ENCODE assay signal across 10 cellular contexts in genomic region chr15:91921188-91921820, GRCh38.
A peak's percentile ranks its signal among the peaks of the same experiment; 100 is the strongest.
DNase-seq lines count a peak whose midpoint lies in the region; ATAC-seq and TF ChIP-seq lines count a peak whose summit lies in the region.
"Had no signal": no experiment of that assay in that cellular context is flagged by ENCODE, and none has a peak within 500 bp of the region (broad histone marks: within the 10 kb centered on the region; RNA-seq: fewer than 3 reads in every experiment).

No MANE protein-coding gene starts in this region.

- peak; percentile 57 to 82 for ATAC-seq in natural killer cell treated with Interleukin-12 subunit alpha and Interleukin-12 subunit beta and Interleukin-15 and Interleukin-18, amount 100 ng/mL, for 72 hours
- ATAC-seq: HCT116 had no signal

- no peaks in the 10 kb centered on the region for H3K9me3 Mint-ChIP-seq in CD4-positive, alpha-beta memory T cell
- H3K9me3 Mint-ChIP-seq in endothelial cell (ENCODE audit: unreplicated experiment) = no peaks in the 10 kb centered on the region
- H3K9me3 Mint-ChIP-seq in natural killer cell treated with Interleukin-12 subunit alpha and Interleukin-12 subunit beta and Interleukin-15 and Interleukin-18, amount 100 ng/mL, for 72 hours = no peaks in the 10 kb centered on the region

- no peaks in the 10 kb centered on the region for H3K36me3 ChIP-seq in CD4-positive, alpha-beta memory T cell (ENCODE audit: insufficient read depth, low read length)

- no peak overlapping the region for H3K27ac ChIP-seq in CD4-positive, alpha-beta memory T cell (ENCODE audit: low read depth, low read length)

- H3K4me3 Mint-ChIP-seq in CD4-positive, alpha-beta memory T cell = peak overlapping the region in 5 of 8 donors; percentile 18 to 53 (median 31)
- no peak overlapping the region for H3K4me3 Mint-ChIP-seq in endothelial cell (ENCODE audit: unreplicated experiment)
- H3K4me3 Mint-ChIP-seq in natural killer cell treated with Interleukin-12 subunit alpha and Interleukin-12 subunit beta and Interleukin-15 and Interleukin-18, amount 100 ng/mL, for 72 hours = peak overlapping the region; percentile 23

- no peaks in the 10 kb centered on the region for H3K9me3 ChIP-seq in CD4-positive, alpha-beta memory T cell (ENCODE audit: control insufficient read depth in 1 of 2, low read length in 2 of 2)

- H3K4me1 ChIP-seq in CD4-positive, alpha-beta memory T cell (ENCODE audit: insufficient read depth, low read length) = peaks cover 38% of the 10 kb centered on the region

- DNase-seq in CD4-positive, alpha-beta memory T cell = peak; percentile 26 to 55 (median 42)
- peak; percentile 23 for DNase-seq in OCI-M1 (lab: John Stamatoyannopoulos, UW)
- DNase-seq in endothelial cell (ENCODE audit: low spot score) = no peak
- no peak for DNase-seq in natural killer cell treated with Interleukin-12 subunit alpha and Interleukin-12 subunit beta and Interleukin-15 and Interleukin-18, amount 100 ng/mL, for 72 hours (ENCODE audit: low spot score)
- no peak for DNase-seq in NCI-H2029 treated with DMSO at 0.1 percent for 48 hours (lab: John Stamatoyannopoulos, UW)
- no peak for DNase-seq in GM19238 (ENCODE audit: insufficient read length, low spot score)
- DNase-seq in activated effector memory CD4-positive, alpha-beta T cell treated with Interleukin-2 at 50 U/mL for 16 hours = no peak
- DNase-seq in NCI-H1694 treated with DMSO at 0.1 percent for 48 hours (lab: John Stamatoyannopoulos, UW) = no peak
- DNase-seq: effector CD4-positive, alpha-beta T cell had no signal

- peaks cover 19 to 23% of the 10 kb centered on the region in 2 donors for H3K36me3 Mint-ChIP-seq in CD4-positive, alpha-beta memory T cell
- H3K36me3 Mint-ChIP-seq in endothelial cell (ENCODE audit: low read depth, unreplicated experiment) = no peaks in the 10 kb centered on the region
- no peaks in the 10 kb centered on the region for H3K36me3 Mint-ChIP-seq in natural killer cell treated with Interleukin-12 subunit alpha and Interleukin-12 subunit beta and Interleukin-15 and Interleukin-18, amount 100 ng/mL, for 72 hours

- no peaks in the 10 kb centered on the region for H3K27me3 ChIP-seq in CD4-positive, alpha-beta memory T cell (ENCODE audit: insufficient read depth, low read length)

- intact Hi-C loops in CD4-positive, alpha-beta memory T cell (cut with micrococcal nuclease) = no loop called here

- peak overlapping the region; percentile 55 to 92 (median 74) for H3K27ac Mint-ChIP-seq in CD4-positive, alpha-beta memory T cell
- H3K27ac Mint-ChIP-seq in endothelial cell (ENCODE audit: unreplicated experiment) = peak overlapping the region; percentile 97
- peak overlapping the region; percentile 59 to 91 for H3K27ac Mint-ChIP-seq in natural killer cell treated with Interleukin-12 subunit alpha and Interleukin-12 subunit beta and Interleukin-15 and Interleukin-18, amount 100 ng/mL, for 72 hours

- no peak overlapping the region for H3K4me3 ChIP-seq in CD4-positive, alpha-beta memory T cell (ENCODE audit: low read length in 2 of 2)

- TF ChIP-seq CTCF in endothelial cell (IDR thresholded peaks at IDR 0.05; ENCODE audit: unreplicated experiment) = no peak

- CTCF ChIA-PET in CD4-positive, alpha-beta memory T cell (lab: Charles Lee; ENCODE audit: partially characterized antibody) = interaction anchor here (1.2 to 1.6 kb wide), 2 partner anchors 10 to 70 kb away, joined by 3 to 5 read pairs; no protein-coding TSS in a partner anchor

- H3K27me3 Mint-ChIP-seq in CD4-positive, alpha-beta memory T cell = no peaks in the 10 kb centered on the region
- H3K27me3 Mint-ChIP-seq in endothelial cell (ENCODE audit: unreplicated experiment) = no peaks in the 10 kb centered on the region
- H3K27me3 Mint-ChIP-seq in natural killer cell treated with Interleukin-12 subunit alpha and Interleukin-12 subunit beta and Interleukin-15 and Interleukin-18, amount 100 ng/mL, for 72 hours = no peaks in the 10 kb centered on the region

- POLR2A ChIA-PET in CD4-positive, alpha-beta memory T cell (lab: Charles Lee; ENCODE audit: partially characterized antibody) = no interaction called here

- peaks cover 57 to 89% (median 75%) of the 10 kb centered on the region in 4 donors for H3K4me1 Mint-ChIP-seq in CD4-positive, alpha-beta memory T cell
- H3K4me1 Mint-ChIP-seq in endothelial cell (ENCODE audit: unreplicated experiment) = peaks cover 7% of the 10 kb centered on the region
- H3K4me1 Mint-ChIP-seq in natural killer cell treated with Interleukin-12 subunit alpha and Interleukin-12 subunit beta and Interleukin-15 and Interleukin-18, amount 100 ng/mL, for 72 hours (ENCODE audit: low read depth in 2 of 2) = peaks cover 17 to 37% of the 10 kb centered on the region in 2 donors

Comparison
In these comparisons a context has a peak if more than half of its experiments do, and no peak if none do; other contexts are left out.
1. DNase-seq: peak in CD4-positive, alpha-beta memory T cell (5 of 5) and OCI-M1 (single experiment); none in endothelial cell (single experiment), natural killer cell treated with Interleukin-12 subunit alpha and Interleukin-12 subunit beta and Interleukin-15 and Interleukin-18, amount 100 ng/mL, for 72 hours (single experiment), NCI-H2029 treated with DMSO at 0.1 percent for 48 hours (single experiment), GM19238 (single experiment), activated effector memory CD4-positive, alpha-beta T cell treated with Interleukin-2 at 50 U/mL for 16 hours (single experiment) and NCI-H1694 treated with DMSO at 0.1 percent for 48 hours (single experiment).
2. Peak in every context shown above with its lines, with median percentiles within 50 percentile points of each other: H3K27ac Mint-ChIP-seq.